Comparison of ENCODE assay signal across 10 cellular contexts in the genomic region with DNA sequence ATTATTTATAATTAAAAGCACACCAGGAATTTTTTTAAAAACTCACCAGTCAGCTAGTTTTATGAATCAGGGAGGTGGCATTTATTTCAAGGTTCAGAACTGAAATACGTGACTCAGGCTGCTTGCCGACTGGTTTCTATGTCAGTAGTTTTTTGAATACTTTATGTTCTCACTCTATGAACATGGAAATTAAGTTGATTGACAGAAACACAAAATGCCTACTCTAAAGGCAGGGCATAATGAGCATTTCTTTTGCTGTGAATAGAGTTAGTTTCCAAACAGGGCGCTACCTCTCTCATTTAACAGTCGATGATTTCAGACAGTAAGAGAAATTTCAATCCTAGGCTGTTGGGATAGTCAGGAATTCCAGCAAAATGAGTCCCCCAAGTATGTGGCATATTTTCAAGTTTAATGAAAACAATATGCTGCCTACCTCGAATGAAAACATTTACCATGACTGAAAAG. TPM values are rescaled to one million over a fixed set of nuclear protein-coding genes. Genes with fewer than 3 reads are reported as not detected.
DNase-seq lines count a peak whose midpoint lies in the region; ATAC-seq, FAIRE-seq and TF ChIP-seq lines count a peak whose summit lies in the region.
"Had no signal": no experiment of that assay in that cellular context is flagged by ENCODE, and none has a peak within 500 bp of the region (broad histone marks: within the 10 kb centered on the region; RNA-seq: fewer than 3 reads in every experiment).

No MANE protein-coding gene starts in this region.

- H3K27me3 ChIP-seq in SK-N-SH (ENCODE audit: insufficient read depth): no peaks in the 10 kb centered on the region; the same call in 1 of the 2 replicates
- H3K27me3 ChIP-seq in fibroblast of lung (ENCODE audit: control insufficient read depth, insufficient read depth, low read length): no peaks in the 10 kb centered on the region

- H3K27me3 Mint-ChIP-seq in progenitor cell of endocrine pancreas: peaks cover 15% of the 10 kb centered on the region

- H3K79me2 ChIP-seq in SK-N-SH (ENCODE audit: insufficient read depth) (peaks cover 35% of the 10 kb centered on the region), fibroblast of lung (ENCODE audit: control insufficient read depth, insufficient read depth, low read length) (peaks cover 72% of the 10 kb centered on the region)

- no peaks in the 10 kb centered on the region for H3K9me2 ChIP-seq in SK-N-SH

- 0 out of 4 replicates have a peak, but pooled peaks of 1 of the 2 experiments have one; percentile 27 for TF ChIP-seq EP300 in SK-N-SH (IDR thresholded peaks at IDR 0.05; ENCODE audit: borderline replicate concordance in 1 of 2, low read depth in 1 of 2, low read length in 1 of 2)

- peak overlapping the region; percentile 26 to 48; a peak in 2 of 4 replicates for H3K4me3 ChIP-seq in SK-N-SH (ENCODE audit: low read depth in 2 of 2, low read length in 1 of 2)
- peak overlapping the region; percentile 35 to 59 (median 38) for H3K4me3 ChIP-seq in fibroblast of lung (replicated peaks in 1 of 4; ENCODE audit: control extremely low read depth in 1 of 4, insufficient read depth in 1 of 4, low read depth in 3 of 4, low read length in 4 of 4)

- TF ChIP-seq CTCF in SK-N-SH (IDR thresholded peaks at IDR 0.05): no peak
- no peak for TF ChIP-seq CTCF in RWPE1 (conservative IDR thresholded peaks at IDR 0.05; ENCODE audit: low read depth)
- no peak for TF ChIP-seq CTCF in fibroblast of lung (conservative IDR thresholded peaks at IDR 0.05 in 1 of 2, IDR thresholded peaks at IDR 0.05 in 1 of 2; ENCODE audit: low read depth in 1 of 2, low read length in 2 of 2)
- TF ChIP-seq CTCF in progenitor cell of endocrine pancreas (IDR thresholded peaks at IDR 0.05; ENCODE audit: unreplicated experiment): no peak

- no peaks in the 10 kb centered on the region for H3K9me3 ChIP-seq in SK-N-SH
- H3K9me3 ChIP-seq in fibroblast of lung (ENCODE audit: control insufficient read depth, insufficient read depth, low read depth, low read length): no peaks in the 10 kb centered on the region

- no peak overlapping the region for H3K27ac Mint-ChIP-seq in progenitor cell of endocrine pancreas

- ATAC-seq in SK-N-SH treated with all-trans-retinoic acid at 6 μM for 48 hours (no peak), GM21529 (IDR thresholded peaks at IDR 0.05; ENCODE audit: unreplicated experiment) (no peak)

- peaks cover 3% of the 10 kb centered on the region for H3K36me3 Mint-ChIP-seq in progenitor cell of endocrine pancreas (ENCODE audit: insufficient read depth)

- no peak for FAIRE-seq in HTR-8/SVneo (lab: Jason Lieb, UNC)

- WGBS in SK-N-SH (ENCODE audit: low lambda C conversion rate): 9% methylated on average over 5 of the region's 5 CpGs

- peak overlapping the region; percentile 61 for H2AFZ ChIP-seq in SK-N-SH (ENCODE audit: low read depth)
- no peak overlapping the region for H2AFZ ChIP-seq in fibroblast of lung (ENCODE audit: low read length)

- H3F3A ChIP-seq in SK-N-SH (replicated peaks; ENCODE audit: insufficient read depth): peaks cover 22% of the 10 kb centered on the region

- H3K4me2 ChIP-seq in SK-N-SH (peak overlapping the region; percentile 86), fibroblast of lung (ENCODE audit: extremely low read depth, insufficient read depth, low read length) (peak overlapping the region; percentile 86)

- H3K9ac ChIP-seq in SK-N-SH (peak overlapping the region; percentile 52; the same call in 1 of the 2 replicates), fibroblast of lung (ENCODE audit: insufficient read depth, low read length) (no peak overlapping the region)

- DNase-seq in SK-N-SH: no peak
- DNase-seq in RWPE1 (ENCODE audit: low spot score): peak; percentile 45
- DNase-seq in fibroblast of lung (ENCODE audit: low read depth in 2 of 2): peak; percentile 77 to 89
- no peak for DNase-seq in progenitor cell of endocrine pancreas (ENCODE audit: low spot score, unreplicated experiment)
- no peak for DNase-seq in HTR-8/SVneo (ENCODE audit: insufficient read length, low spot score)
- DNase-seq in SW 1271 (lab: John Stamatoyannopoulos, UW): no peak
- DNase-seq: NCI-H1436 treated with DMSO at 0.1 percent for 48 hours had no signal

- H3K4me1 ChIP-seq in SK-N-SH (ENCODE audit: control insufficient read depth in 1 of 2, insufficient read depth in 2 of 2, low read depth in 1 of 2, low read length in 1 of 2): peaks cover 0 to 16% of the 10 kb centered on the region in 2 experiments; a peak in 1 of 4 replicates
- H3K4me1 ChIP-seq in fibroblast of lung (ENCODE audit: control insufficient read depth, extremely low read depth, insufficient read depth, low read length): no peaks in the 10 kb centered on the region

- POLR2A ChIA-PET in SK-N-SH (lab: Yijun Ruan, JAX): no interaction called here
- POLR2A ChIA-PET in RWPE1 (lab: Yijun Ruan, JAX; ENCODE audit: low non-redundant PET): no interaction called here

- no peaks in the 10 kb centered on the region for H4K20me1 ChIP-seq in SK-N-SH (ENCODE audit: insufficient read depth)
- no peaks in the 10 kb centered on the region for H4K20me1 ChIP-seq in fibroblast of lung (ENCODE audit: control insufficient read depth, extremely low read depth, insufficient read depth, low read length)

- CTCF ChIA-PET in SK-N-SH (lab: Yijun Ruan, JAX): interaction anchor here (1.0 kb wide), 1 partner anchor 562 kb away, joined by 3 read pairs; no protein-coding TSS in a partner anchor
- CTCF ChIA-PET in RWPE1 (lab: Yijun Ruan, JAX): no interaction called here

- H3K4me1 Mint-ChIP-seq in progenitor cell of endocrine pancreas (ENCODE audit: low read depth): peaks cover 29% of the 10 kb centered on the region

- H3K36me3 ChIP-seq in SK-N-SH (replicated peaks in 1 of 2; ENCODE audit: control insufficient read depth in 1 of 2, insufficient read depth in 2 of 2, low read length in 1 of 2) (no peaks in the 10 kb centered on the region), fibroblast of lung (ENCODE audit: control insufficient read depth, insufficient read depth, low read length) (peaks cover 2% of the 10 kb centered on the region)

- H3K4me3 Mint-ChIP-seq in progenitor cell of endocrine pancreas (ENCODE audit: low read depth): peak overlapping the region; percentile 47

- H3K27ac ChIP-seq in SK-N-SH (ENCODE audit: low read depth in 2 of 2, low read length in 1 of 2): peak overlapping the region in 1 of 2 experiments; percentile 86; a peak in 3 of 4 replicates
- no peak overlapping the region for H3K27ac ChIP-seq in RWPE1
- H3K27ac ChIP-seq in fibroblast of lung (ENCODE audit: insufficient read depth, low read length): peak overlapping the region; percentile 80
- H3K27ac ChIP-seq: 22Rv1 had no signal

- H3K9me3 Mint-ChIP-seq in progenitor cell of endocrine pancreas (ENCODE audit: low read depth): no peaks in the 10 kb centered on the region

- no peak for TF ChIP-seq RAD21 in SK-N-SH (IDR thresholded peaks at IDR 0.05; ENCODE audit: low read length)

TF ChIP-seq in SK-N-SH, 30 proteins besides CTCF, POLR2A, EP300 and RAD21 (continues in another document):
- no peak for TF ChIP-seq EZH2phosphoT487 (IDR thresholded peaks at IDR 0.05; ENCODE audit: borderline replicate concordance, low read depth)
- peak; percentile 50; the same call in 1 of the 2 replicates for TF ChIP-seq TEAD4 (IDR thresholded peaks at IDR 0.05; ENCODE audit: borderline replicate concordance, insufficient read depth)
- TF ChIP-seq, protein P1, sequence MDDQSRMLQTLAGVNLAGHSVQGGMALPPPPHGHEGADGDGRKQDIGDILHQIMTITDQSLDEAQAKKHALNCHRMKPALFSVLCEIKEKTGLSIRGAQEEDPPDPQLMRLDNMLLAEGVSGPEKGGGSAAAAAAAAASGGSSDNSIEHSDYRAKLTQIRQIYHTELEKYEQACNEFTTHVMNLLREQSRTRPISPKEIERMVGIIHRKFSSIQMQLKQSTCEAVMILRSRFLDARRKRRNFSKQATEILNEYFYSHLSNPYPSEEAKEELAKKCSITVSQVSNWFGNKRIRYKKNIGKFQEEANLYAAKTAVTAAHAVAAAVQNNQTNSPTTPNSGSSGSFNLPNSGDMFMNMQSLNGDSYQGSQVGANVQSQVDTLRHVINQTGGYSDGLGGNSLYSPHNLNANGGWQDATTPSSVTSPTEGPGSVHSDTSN (IDR thresholded peaks at IDR 0.05): peak; percentile 24
- TF ChIP-seq YY1 (IDR thresholded peaks at IDR 0.05; ENCODE audit: low read depth): no peak
- no peak for TF ChIP-seq RXRA (IDR thresholded peaks at IDR 0.05; ENCODE audit: borderline replicate concordance, low read depth)
- peak; percentile 32; the same call in 1 of the 2 replicates for TF ChIP-seq NFIC (IDR thresholded peaks at IDR 0.05; ENCODE audit: borderline replicate concordance)
- TF ChIP-seq TCF12 (IDR thresholded peaks at IDR 0.05): peak; percentile 89
- no peak for TF ChIP-seq FOXJ3 (CRISPR knock-in tag; IDR thresholded peaks at IDR 0.05)

TF ChIP-seq in SK-N-SH treated with all-trans-retinoic acid at 6 μM for 48 hours, 23 proteins besides CTCF, POLR2A, EP300 and RAD21 (continues in another document):
- TF ChIP-seq ISL1 (CRISPR knock-in tag; IDR thresholded peaks at IDR 0.05) (no peak), ZNF70 (CRISPR knock-in tag; IDR thresholded peaks at IDR 0.05) (no peak)
- TF ChIP-seq, protein P2, sequence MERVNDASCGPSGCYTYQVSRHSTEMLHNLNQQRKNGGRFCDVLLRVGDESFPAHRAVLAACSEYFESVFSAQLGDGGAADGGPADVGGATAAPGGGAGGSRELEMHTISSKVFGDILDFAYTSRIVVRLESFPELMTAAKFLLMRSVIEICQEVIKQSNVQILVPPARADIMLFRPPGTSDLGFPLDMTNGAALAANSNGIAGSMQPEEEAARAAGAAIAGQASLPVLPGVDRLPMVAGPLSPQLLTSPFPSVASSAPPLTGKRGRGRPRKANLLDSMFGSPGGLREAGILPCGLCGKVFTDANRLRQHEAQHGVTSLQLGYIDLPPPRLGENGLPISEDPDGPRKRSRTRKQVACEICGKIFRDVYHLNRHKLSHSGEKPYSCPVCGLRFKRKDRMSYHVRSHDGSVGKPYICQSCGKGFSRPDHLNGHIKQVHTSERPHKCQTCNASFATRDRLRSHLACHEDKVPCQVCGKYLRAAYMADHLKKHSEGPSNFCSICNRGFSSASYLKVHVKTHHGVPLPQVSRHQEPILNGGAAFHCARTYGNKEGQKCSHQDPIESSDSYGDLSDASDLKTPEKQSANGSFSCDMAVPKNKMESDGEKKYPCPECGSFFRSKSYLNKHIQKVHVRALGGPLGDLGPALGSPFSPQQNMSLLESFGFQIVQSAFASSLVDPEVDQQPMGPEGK (CRISPR knock-in tag; IDR thresholded peaks at IDR 0.05; ENCODE audit: borderline replicate concordance): no peak

RNA-seq across cellular contexts. Expression of gene HS3ST3B1, which starts 6.7 kb away (rescaled TPM):
- polyA plus RNA-seq in SK-N-SH (2012; rRNA removed) (0.55 and 0.67 TPM in 2 replicates), fibroblast of lung (3.4 and 12.3 TPM in 2 replicates)
- 0.55 and 0.71 TPM in 2 replicates for polyA plus RNA-seq in SK-N-SH (2012; cell fraction: cytosol; rRNA removed)
- polyA plus RNA-seq in SK-N-SH (2012; cell fraction: nucleus; rRNA removed): 0.76 and 0.85 TPM in 2 replicates
- total RNA-seq in fibroblast of lung (13.4 and 17.2 TPM in 2 replicates), progenitor cell of endocrine pancreas (14.2 and 16.7 TPM in 2 replicates)
- polyA plus RNA-seq in fibroblast of lung (2012): 3.8 and 13.2 TPM in 2 replicates
- 3.2 and 31.7 TPM in 2 replicates for polyA minus RNA-seq in fibroblast of lung (ENCODE audit: low replicate concordance)

Comparison
In these comparisons a context has a peak if more than half of its experiments do, and no peak if none do; other contexts are left out.
1. DNase-seq: peak in RWPE1 (single experiment) and fibroblast of lung (2 of 2); none in SK-N-SH (single experiment), progenitor cell of endocrine pancreas (single experiment), HTR-8/SVneo (single experiment) and SW 1271 (0 of 2).